Comparison of ENCODE assay signal across 27 cellular contexts in genomic region chr20:62202676-62203377, GRCh38. TPM values are rescaled to one million over a fixed set of nuclear protein-coding genes. Genes with fewer than 3 reads are reported as not detected.
A peak's percentile ranks its signal among the peaks of the same experiment; 100 is the strongest.
DNase-seq lines count a peak whose midpoint lies in the region; ATAC-seq, FAIRE-seq and TF ChIP-seq lines count a peak whose summit lies in the region.
"Had no signal": no experiment of that assay in that cellular context is flagged by ENCODE, and none has a peak within 500 bp of the region (broad histone marks: within the 10 kb centered on the region; RNA-seq: fewer than 3 reads in every experiment).

No MANE protein-coding gene starts in this region.

- no peaks in the 10 kb centered on the region for H3K9me3 ChIP-seq in PC-3 (ENCODE audit: low read length)
- no peaks in the 10 kb centered on the region for H3K9me3 ChIP-seq in endothelial cell of umbilical vein (replicated peaks; ENCODE audit: control insufficient read depth, insufficient read depth, low read length)
- no peaks in the 10 kb centered on the region for H3K9me3 ChIP-seq in spleen
- no peaks in the 10 kb centered on the region for H3K9me3 ChIP-seq in GM23248 (ENCODE audit: low read depth)
- H3K9me3 ChIP-seq: A549, pancreas, sigmoid colon, upper lobe of left lung had no signal

- no peak overlapping the region for H3K4me3 Mint-ChIP-seq in activated naive CD8-positive, alpha-beta T cell treated with anti-CD3 and anti-CD28 coated beads, Interleukin-2, amount 10 ng/mL, durations not matched to agents 7 days and 5 days
- H3K4me3 Mint-ChIP-seq in activated naive CD8-positive, alpha-beta T cell treated with anti-CD3 and anti-CD28 coated beads, Interleukin-2, amount 50 U/mL, for 24 hours = no peak overlapping the region
- H3K4me3 Mint-ChIP-seq: activated CD4-positive, alpha-beta T cell treated with anti-CD3 and anti-CD28 coated beads, Interleukin-2, amount 10 ng/mL, durations not matched to agents 7 days and 5 days; natural killer cell; T-helper 17 cell had no signal

- H3K27me3 ChIP-seq in PC-3 (ENCODE audit: low read length) (no peaks in the 10 kb centered on the region), endothelial cell of umbilical vein (ENCODE audit: control insufficient read depth in 2 of 2, insufficient read depth in 2 of 2, low read length in 2 of 2) (no peaks in the 10 kb centered on the region), spleen (replicated peaks in 1 of 7) (no peaks in the 10 kb centered on the region), GM23248 (replicated peaks; ENCODE audit: insufficient read depth) (no peaks in the 10 kb centered on the region)
- H3K27me3 ChIP-seq: pancreas, sigmoid colon, upper lobe of left lung had no signal

- intact Hi-C loops in PC-3 (cut with micrococcal nuclease) (no loop called here), endothelial cell of umbilical vein (cut with micrococcal nuclease) (loop anchor here (5.0 kb wide), 1 partner anchor 84 kb away; no protein-coding TSS in a partner anchor), spleen (cut with DNase I; ENCODE audit: low total_unique reads) (no loop called here)

- 87 to 90% (median 90%) methylated on average over 23 of the region's 23 CpGs for WGBS in spleen, 5 donors
- 87% methylated on average over 22 to 23 of the region's 23 CpGs for WGBS in GM23248 (ENCODE audit: low coverage in 1 of 2, low lambda C conversion rate in 2 of 2, missing lambda C conversion rate in 2 of 2), 2 experiments

- BruUV-seq in PC-3 (replicated peaks; lab: Mats Ljungman, UMichigan) (TSS peak; percentile 16), endothelial cell of umbilical vein (replicated peaks; lab: Mats Ljungman, UMichigan) (TSS peak; percentile 21)

- peak overlapping the region; percentile 30 for H3K27ac Mint-ChIP-seq in activated naive CD8-positive, alpha-beta T cell treated with anti-CD3 and anti-CD28 coated beads, Interleukin-2, amount 10 ng/mL, durations not matched to agents 7 days and 5 days
- no peak overlapping the region for H3K27ac Mint-ChIP-seq in activated naive CD8-positive, alpha-beta T cell treated with anti-CD3 and anti-CD28 coated beads, Interleukin-2, amount 50 U/mL, for 24 hours
- H3K27ac Mint-ChIP-seq: activated CD4-positive, alpha-beta T cell treated with anti-CD3 and anti-CD28 coated beads, Interleukin-2, amount 10 ng/mL, durations not matched to agents 7 days and 5 days; activated T-helper 2 cell treated with anti-CD3 and anti-CD28 coated beads, Interferon-gamma antibody, Interleukin-2, Interleukin-4, amounts not matched to agents 10 μg/mL and 5 μg/mL and 100 μg/mL, durations not matched to agents 14 hours and 24 hours and 36 hours; IgD-negative memory B cell; natural killer cell; T-helper 17 cell had no signal

- H3K4me2 ChIP-seq in PC-3 (ENCODE audit: low read length) = peak overlapping the region; percentile 33
- peak overlapping the region; percentile 7 for H3K4me2 ChIP-seq in endothelial cell of umbilical vein (ENCODE audit: insufficient read depth, low read length)
- no peak overlapping the region for H3K4me2 ChIP-seq in GM23248 (ENCODE audit: unreplicated experiment)
- H3K4me2 ChIP-seq: A549 had no signal

- dilution Hi-C loops in endothelial cell of umbilical vein (cut with MboI; ENCODE audit: extremely low pct_ligation_motif_present, low sequenced_read_pairs) = no loop called here

- H3K9me3 Mint-ChIP-seq in activated naive CD8-positive, alpha-beta T cell treated with anti-CD3 and anti-CD28 coated beads, Interleukin-2, amount 10 ng/mL, durations not matched to agents 7 days and 5 days = no peaks in the 10 kb centered on the region
- H3K9me3 Mint-ChIP-seq in activated naive CD8-positive, alpha-beta T cell treated with anti-CD3 and anti-CD28 coated beads, Interleukin-2, amount 50 U/mL, for 24 hours = no peaks in the 10 kb centered on the region
- H3K9me3 Mint-ChIP-seq: activated CD4-positive, alpha-beta T cell treated with anti-CD3 and anti-CD28 coated beads, Interleukin-2, amount 10 ng/mL, durations not matched to agents 7 days and 5 days; activated T-helper 2 cell treated with anti-CD3 and anti-CD28 coated beads, Interferon-gamma antibody, Interleukin-2, Interleukin-4, amounts not matched to agents 10 μg/mL and 5 μg/mL and 100 μg/mL, durations not matched to agents 14 hours and 24 hours and 36 hours; IgD-negative memory B cell; natural killer cell had no signal

- TF ChIP-seq POLR2A in endothelial cell of umbilical vein (IDR thresholded peaks at IDR 0.05; ENCODE audit: low read depth, low read length) (no peak), spleen (IDR thresholded peaks at IDR 0.05) (no peak)

- H3K4me1 Mint-ChIP-seq in activated naive CD8-positive, alpha-beta T cell treated with anti-CD3 and anti-CD28 coated beads, Interleukin-2, amount 10 ng/mL, durations not matched to agents 7 days and 5 days = peaks cover 3% of the 10 kb centered on the region
- peaks cover 2% of the 10 kb centered on the region for H3K4me1 Mint-ChIP-seq in activated naive CD8-positive, alpha-beta T cell treated with anti-CD3 and anti-CD28 coated beads, Interleukin-2, amount 50 U/mL, for 24 hours
- H3K4me1 Mint-ChIP-seq: natural killer cell had no signal

- H3F3A ChIP-seq in PC-3 (ENCODE audit: low read length, unreplicated experiment) (no peaks in the 10 kb centered on the region), GM23248 (ENCODE audit: insufficient read depth) (no peaks in the 10 kb centered on the region)

- TF ChIP-seq CTCF in PC-3 (conservative IDR thresholded peaks at IDR 0.05; ENCODE audit: low read depth, low read length) = no peak
- no peak for TF ChIP-seq CTCF in endothelial cell of umbilical vein (IDR thresholded peaks at IDR 0.05; ENCODE audit: extremely low read depth in 1 of 2, insufficient read depth in 1 of 2, low read depth in 1 of 2, low read length in 2 of 2)
- TF ChIP-seq CTCF in spleen (IDR thresholded peaks at IDR 0.05 in 8 of 11, conservative IDR thresholded peaks at IDR 0.05 in 3 of 11) = no peak

- in situ Hi-C loops in GM23248 (cut with MboI) = no loop called here

- CTCF ChIA-PET in PC-3 (lab: Charles Lee) (no interaction called here), endothelial cell of umbilical vein (lab: Charles Lee) (no interaction called here)

- no peak overlapping the region for H3K9ac ChIP-seq in PC-3 (ENCODE audit: low read length)
- no peak overlapping the region for H3K9ac ChIP-seq in endothelial cell of umbilical vein (replicated peaks; ENCODE audit: extremely low read depth, insufficient read depth, low read length)
- no peak overlapping the region for H3K9ac ChIP-seq in GM23248

- no peaks in the 10 kb centered on the region for H4K20me1 ChIP-seq in PC-3 (ENCODE audit: low read length)
- no peaks in the 10 kb centered on the region for H4K20me1 ChIP-seq in endothelial cell of umbilical vein (replicated peaks; ENCODE audit: control insufficient read depth, extremely low read depth, insufficient read depth, low read length)
- no peaks in the 10 kb centered on the region for H4K20me1 ChIP-seq in GM23248 (ENCODE audit: insufficient read depth)

- no peak for ATAC-seq in activated naive CD8-positive, alpha-beta T cell treated with anti-CD3 and anti-CD28 coated beads, Interleukin-2, amount 10 ng/mL, durations not matched to agents 7 days and 5 days (ENCODE audit: low read depth)
- ATAC-seq in activated naive CD8-positive, alpha-beta T cell treated with anti-CD3 and anti-CD28 coated beads, Interleukin-2, amount 50 U/mL, for 24 hours = no peak
- ATAC-seq in PC-3 = no peak; the same call in 1 of the 2 replicates
- ATAC-seq in HG02870 (IDR thresholded peaks at IDR 0.05; ENCODE audit: unreplicated experiment) = no peak
- ATAC-seq: A549, left colon, natural killer cell, pancreas, T-helper 17 cell had no signal

- H3K36me3 ChIP-seq in PC-3 (ENCODE audit: low read depth, low read length) = peaks cover 29% of the 10 kb centered on the region
- H3K36me3 ChIP-seq in endothelial cell of umbilical vein (ENCODE audit: control insufficient read depth in 2 of 2, extremely low read depth in 1 of 2, insufficient read depth in 2 of 2, low read length in 2 of 2) = peaks cover 0 to 24% of the 10 kb centered on the region in 2 experiments
- H3K36me3 ChIP-seq in spleen = peaks cover 0 to 86% (median 52%) of the 10 kb centered on the region in 6 donors
- H3K36me3 ChIP-seq in GM23248 (ENCODE audit: low read depth) = peaks cover 18% of the 10 kb centered on the region; the same call in 1 of the 2 replicates

- H3K27ac ChIP-seq in PC-3 (ENCODE audit: low read length) = peak overlapping the region; percentile 14; the same call in 1 of the 2 replicates
- no peak overlapping the region for H3K27ac ChIP-seq in endothelial cell of umbilical vein (ENCODE audit: insufficient read depth, low read depth, low read length)
- no peak overlapping the region for H3K27ac ChIP-seq in spleen
- H3K27ac ChIP-seq in GM23248 = no peak overlapping the region
- H3K27ac ChIP-seq: A549, pancreas, sigmoid colon, upper lobe of left lung had no signal

- no peaks in the 10 kb centered on the region for H3K27me3 Mint-ChIP-seq in activated naive CD8-positive, alpha-beta T cell treated with anti-CD3 and anti-CD28 coated beads, Interleukin-2, amount 10 ng/mL, durations not matched to agents 7 days and 5 days
- H3K27me3 Mint-ChIP-seq in activated naive CD8-positive, alpha-beta T cell treated with anti-CD3 and anti-CD28 coated beads, Interleukin-2, amount 50 U/mL, for 24 hours = no peaks in the 10 kb centered on the region
- H3K27me3 Mint-ChIP-seq: activated CD4-positive, alpha-beta T cell treated with anti-CD3 and anti-CD28 coated beads, Interleukin-2, amount 10 ng/mL, durations not matched to agents 7 days and 5 days; IgD-negative memory B cell; T-helper 17 cell had no signal

- H3K4me3 ChIP-seq in PC-3 (ENCODE audit: low read length) (no peak overlapping the region), endothelial cell of umbilical vein (replicated peaks in 1 of 3; ENCODE audit: insufficient read depth in 1 of 3, low read depth in 1 of 3, low read length in 3 of 3) (no peak overlapping the region), spleen (no peak overlapping the region), GM23248 (no peak overlapping the region)
- H3K4me3 ChIP-seq: A549, pancreas, sigmoid colon, upper lobe of left lung had no signal

- peaks cover 18% of the 10 kb centered on the region for H3K36me3 Mint-ChIP-seq in activated naive CD8-positive, alpha-beta T cell treated with anti-CD3 and anti-CD28 coated beads, Interleukin-2, amount 10 ng/mL, durations not matched to agents 7 days and 5 days
- peaks cover 32% of the 10 kb centered on the region for H3K36me3 Mint-ChIP-seq in activated naive CD8-positive, alpha-beta T cell treated with anti-CD3 and anti-CD28 coated beads, Interleukin-2, amount 50 U/mL, for 24 hours (ENCODE audit: low read depth)
- H3K36me3 Mint-ChIP-seq: natural killer cell had no signal

- H3K4me1 ChIP-seq in PC-3 (ENCODE audit: insufficient read depth, low read length) (peaks cover 18% of the 10 kb centered on the region), endothelial cell of umbilical vein (ENCODE audit: control insufficient read depth, extremely low read depth, insufficient read depth, low read length) (peaks cover 9% of the 10 kb centered on the region), spleen (peaks cover 3 to 36% (median 27%) of the 10 kb centered on the region in 6 donors), GM23248 (ENCODE audit: insufficient read depth) (no peaks in the 10 kb centered on the region)
- H3K4me1 ChIP-seq: A549, pancreas, sigmoid colon, upper lobe of left lung had no signal

- no peaks in the 10 kb centered on the region for H3K9me1 ChIP-seq in endothelial cell of umbilical vein (replicated peaks; ENCODE audit: control insufficient read depth, extremely low read depth, insufficient read depth, low read length)

- FAIRE-seq in endothelial cell of umbilical vein (lab: Jason Lieb, UNC) = no peak
- FAIRE-seq: A549, G401.6, GM18507, pancreas had no signal

- POLR2A ChIA-PET in activated naive CD8-positive, alpha-beta T cell treated with anti-CD3 and anti-CD28 coated beads, Interleukin-2, amount 10 ng/mL, durations not matched to agents 7 days and 5 days (lab: Charles Lee) = no interaction called here
- POLR2A ChIA-PET in PC-3 (lab: Charles Lee; ENCODE audit: unreplicated experiment) (interaction anchor here (0.6 kb wide), 1 partner anchor 96 kb away, joined by 5 read pairs; no protein-coding TSS in a partner anchor), endothelial cell of umbilical vein (lab: Charles Lee) (interaction anchor here (0.6 kb wide), 1 partner anchor 28 kb away, joined by 3 read pairs; no protein-coding TSS in a partner anchor)

- H2AFZ ChIP-seq in PC-3 (ENCODE audit: low read length) = no peak overlapping the region
- H2AFZ ChIP-seq in endothelial cell of umbilical vein (ENCODE audit: low read depth, low read length) = no peak overlapping the region
- no peak overlapping the region for H2AFZ ChIP-seq in GM23248

- H3K9me2 ChIP-seq in PC-3 (replicated peaks; ENCODE audit: low read length) = no peaks in the 10 kb centered on the region
- H3K9me2 ChIP-seq in GM23248 (ENCODE audit: insufficient read depth) = no peaks in the 10 kb centered on the region

- H3K79me2 ChIP-seq in PC-3 (ENCODE audit: low read length) (no peaks in the 10 kb centered on the region), endothelial cell of umbilical vein (ENCODE audit: control insufficient read depth, insufficient read depth, low read length) (no peaks in the 10 kb centered on the region), GM23248 (ENCODE audit: insufficient read depth) (no peaks in the 10 kb centered on the region)

- DNase-seq in activated naive CD8-positive, alpha-beta T cell treated with anti-CD3 and anti-CD28 coated beads, Interleukin-2, amount 10 ng/mL, durations not matched to agents 7 days and 5 days = no peak
- no peak for DNase-seq in activated naive CD8-positive, alpha-beta T cell treated with anti-CD3 and anti-CD28 coated beads, Interleukin-2, amount 50 U/mL, for 24 hours
- no peak for DNase-seq in PC-3
- DNase-seq in endothelial cell of umbilical vein (ENCODE audit: low read depth, low spot score) = no peak
- peak; percentile 52 for DNase-seq in spleen
- no peak for DNase-seq in GM23248
- DNase-seq in activated CD4-positive, alpha-beta T cell treated with anti-CD3 and anti-CD28 coated beads, Interleukin-2, amount 50 U/mL, for 4 hours = no peak
- DNase-seq: activated CD4-positive, alpha-beta T cell treated with anti-CD3 and anti-CD28 coated beads, Interleukin-2, amount 10 ng/mL, durations not matched to agents 7 days and 5 days; cortex of kidney; left colon; MM.1S; natural killer cell; NCI-H146; NCI-H774; sigmoid colon had no signal

RNA-seq across cellular contexts. Expression of gene HRH3, which starts 17.3 kb away (rescaled TPM):
- not detected for total RNA-seq in activated naive CD8-positive, alpha-beta T cell treated with anti-CD3 and anti-CD28 coated beads, Interleukin-2, amount 10 ng/mL, durations not matched to agents 7 days and 5 days
- total RNA-seq in PC-3 (2014; rRNA removed) (not detected in 2 replicates), endothelial cell of umbilical vein (not detected in 2 replicates), spleen (not detected)
- polyA plus RNA-seq in endothelial cell of umbilical vein (not detected in 2 replicates), spleen (not detected), GM23248 (2016; fragmentation: Nextera tagmentation; extraction: Ambion mirVana) (not detected in 2 replicates)
- polyA plus RNA-seq in endothelial cell of umbilical vein (2011; cell fraction: cytosol; rRNA removed) = not detected in 2 replicates
- not detected in 2 replicates for polyA plus RNA-seq in endothelial cell of umbilical vein (2011; cell fraction: nucleus; rRNA removed)
- polyA plus RNA-seq in endothelial cell of umbilical vein (2012) = not detected in 2 replicates
- polyA minus RNA-seq in endothelial cell of umbilical vein = not detected in 2 replicates
- polyA minus RNA-seq in endothelial cell of umbilical vein (2011; cell fraction: cytosol; rRNA and poly(A)+ RNA removed) = not detected
- not detected in 2 replicates for polyA minus RNA-seq in endothelial cell of umbilical vein (2011; cell fraction: nucleus; rRNA and poly(A)+ RNA removed)
- total RNA-seq in GM23248 (2014; rRNA removed; shearing (Covaris generic)) = not detected in 2 replicates
- total RNA-seq: activated CD4-positive, alpha-beta T cell treated with anti-CD3 and anti-CD28 coated beads, Interleukin-2, amount 10 ng/mL, durations not matched to agents 7 days and 5 days; activated T-helper 2 cell treated with anti-CD3 and anti-CD28 coated beads, Interferon-gamma antibody, Interleukin-2, Interleukin-4, amounts not matched to agents 10 μg/mL and 5 μg/mL and 100 μg/mL, durations not matched to agents 14 hours and 24 hours and 36 hours; H4; left colon; natural killer cell; sigmoid colon; SK-MEL-5; T-helper 17 cell; upper lobe of left lung had no signal
- polyA plus RNA-seq: A549, BJ, IgD-negative memory B cell, sigmoid colon had no signal

RNA-seq across cellular contexts. Expression of gene MTG2, which starts 20.0 kb away (rescaled TPM):
- total RNA-seq in activated naive CD8-positive, alpha-beta T cell treated with anti-CD3 and anti-CD28 coated beads, Interleukin-2, amount 10 ng/mL, durations not matched to agents 7 days and 5 days = 10 to 100 TPM; 34.9 to 39.5 TPM
- total RNA-seq in PC-3 (2014; rRNA removed) (33.9 and 40.5 TPM in 2 replicates), endothelial cell of umbilical vein (22.1 and 31.6 TPM in 2 replicates), spleen (10 to 100 TPM; 22.6 to 39.8 (median 37.5) TPM)
- polyA plus RNA-seq in endothelial cell of umbilical vein (19.9 and 22.2 TPM in 2 replicates), spleen (10 to 100 TPM; 26.9 to 41.3 (median 37.7) TPM), GM23248 (2016; fragmentation: Nextera tagmentation; extraction: Ambion mirVana) (17.3 and 17.5 TPM in 2 replicates)
- 17.0 and 17.8 TPM in 2 replicates for polyA plus RNA-seq in endothelial cell of umbilical vein (2011; cell fraction: cytosol; rRNA removed)
- 32.3 and 33.8 TPM in 2 replicates for polyA plus RNA-seq in endothelial cell of umbilical vein (2011; cell fraction: nucleus; rRNA removed)
- polyA plus RNA-seq in endothelial cell of umbilical vein (2012) = 14.4 and 17.4 TPM in 2 replicates
- polyA minus RNA-seq in endothelial cell of umbilical vein = 11.5 and 11.9 TPM in 2 replicates
- 20.9 TPM for polyA minus RNA-seq in endothelial cell of umbilical vein (2011; cell fraction: cytosol; rRNA and poly(A)+ RNA removed)
- 12.4 and 17.0 TPM in 2 replicates for polyA minus RNA-seq in endothelial cell of umbilical vein (2011; cell fraction: nucleus; rRNA and poly(A)+ RNA removed)
- total RNA-seq in GM23248 (2014; rRNA removed; shearing (Covaris generic)) = 20.2 and 30.5 TPM in 2 replicates

RNA-seq across cellular contexts. Expression of gene OSBPL2, which starts 35.5 kb away (rescaled TPM):
- total RNA-seq in activated naive CD8-positive, alpha-beta T cell treated with anti-CD3 and anti-CD28 coated beads, Interleukin-2, amount 10 ng/mL, durations not matched to agents 7 days and 5 days = 10 to 100 TPM; 47.2 to 49.5 TPM
- total RNA-seq in PC-3 (2014; rRNA removed) = 32.5 and 39.7 TPM in 2 replicates
- total RNA-seq in endothelial cell of umbilical vein = 32.7 and 33.0 TPM in 2 replicates
- 10.5 and 13.1 TPM in 2 replicates for polyA plus RNA-seq in endothelial cell of umbilical vein
- 11.1 and 11.5 TPM in 2 replicates for polyA plus RNA-seq in endothelial cell of umbilical vein (2011; cell fraction: cytosol; rRNA removed)
- polyA plus RNA-seq in endothelial cell of umbilical vein (2011; cell fraction: nucleus; rRNA removed) = 43.1 and 57.0 TPM in 2 replicates
- polyA plus RNA-seq in endothelial cell of umbilical vein (2012) = 19.7 and 21.3 TPM in 2 replicates
- polyA minus RNA-seq in endothelial cell of umbilical vein = 54.3 and 61.9 TPM in 2 replicates
- polyA minus RNA-seq in endothelial cell of umbilical vein (2011; cell fraction: cytosol; rRNA and poly(A)+ RNA removed) = 8.5 TPM
- 27.6 and 40.9 TPM in 2 replicates for polyA minus RNA-seq in endothelial cell of umbilical vein (2011; cell fraction: nucleus; rRNA and poly(A)+ RNA removed)
- total RNA-seq in spleen = 10 to 100 TPM; 40.6 to 81.7 (median 64.8) TPM
- 10 to 100 TPM in 2 of 3 donors, 1 to 10 TPM in 1; 9.2 to 19.6 (median 14.0) TPM for polyA plus RNA-seq in spleen
- 22.4 and 27.9 TPM in 2 replicates for total RNA-seq in GM23248 (2014; rRNA removed; shearing (Covaris generic))
- polyA plus RNA-seq in GM23248 (2016; fragmentation: Nextera tagmentation; extraction: Ambion mirVana) = 22.2 and 24.8 TPM in 2 replicates

RNA-seq across cellular contexts. Expression of gene SS18L1, which starts 59.3 kb away (rescaled TPM):
- total RNA-seq in activated naive CD8-positive, alpha-beta T cell treated with anti-CD3 and anti-CD28 coated beads, Interleukin-2, amount 10 ng/mL, durations not matched to agents 7 days and 5 days = 10 to 100 TPM; 21.0 to 23.3 TPM
- total RNA-seq in PC-3 (2014; rRNA removed) (17.9 and 19.1 TPM in 2 replicates), endothelial cell of umbilical vein (21.7 and 22.1 TPM in 2 replicates), spleen (10 to 100 TPM; 13.0 to 18.6 (median 14.3) TPM)
- polyA plus RNA-seq in endothelial cell of umbilical vein (15.4 and 21.0 TPM in 2 replicates), spleen (10 to 100 TPM in 1 of 3 donors, 1 to 10 TPM in 2; 6.7 to 11.0 (median 8.4) TPM), GM23248 (2016; fragmentation: Nextera tagmentation; extraction: Ambion mirVana) (1.5 and 2.3 TPM in 2 replicates)
- polyA plus RNA-seq in endothelial cell of umbilical vein (2011; cell fraction: cytosol; rRNA removed) = 4.9 and 8.4 TPM in 2 replicates
- 40.5 and 40.6 TPM in 2 replicates for polyA plus RNA-seq in endothelial cell of umbilical vein (2011; cell fraction: nucleus; rRNA removed)
- 8.9 and 11.2 TPM in 2 replicates for polyA plus RNA-seq in endothelial cell of umbilical vein (2012)
- polyA minus RNA-seq in endothelial cell of umbilical vein = 19.2 and 25.9 TPM in 2 replicates
- 14.1 TPM for polyA minus RNA-seq in endothelial cell of umbilical vein (2011; cell fraction: cytosol; rRNA and poly(A)+ RNA removed)
- 21.9 and 33.6 TPM in 2 replicates for polyA minus RNA-seq in endothelial cell of umbilical vein (2011; cell fraction: nucleus; rRNA and poly(A)+ RNA removed)
- total RNA-seq in GM23248 (2014; rRNA removed; shearing (Covaris generic)) = 7.5 and 8.8 TPM in 2 replicates

RNA-seq across cellular contexts. Expression of gene PSMA7, which starts 59.6 kb away (rescaled TPM):
- 100 to 1,000 TPM; 219 to 236 TPM for total RNA-seq in activated naive CD8-positive, alpha-beta T cell treated with anti-CD3 and anti-CD28 coated beads, Interleukin-2, amount 10 ng/mL, durations not matched to agents 7 days and 5 days
- total RNA-seq in PC-3 (2014; rRNA removed) (751 and 808 TPM in 2 replicates), endothelial cell of umbilical vein (389 and 393 TPM in 2 replicates), spleen (100 to 1,000 TPM; 157 to 247 (median 180) TPM)
- polyA plus RNA-seq in endothelial cell of umbilical vein (783 and 826 TPM in 2 replicates), spleen (100 to 1,000 TPM; 178 to 281 (median 235) TPM), GM23248 (2016; fragmentation: Nextera tagmentation; extraction: Ambion mirVana) (488 and 493 TPM in 2 replicates)
- polyA plus RNA-seq in endothelial cell of umbilical vein (2011; cell fraction: cytosol; rRNA removed) = 661 and 723 TPM in 2 replicates
- 410 and 499 TPM in 2 replicates for polyA plus RNA-seq in endothelial cell of umbilical vein (2011; cell fraction: nucleus; rRNA removed)
- polyA plus RNA-seq in endothelial cell of umbilical vein (2012) = 438 and 526 TPM in 2 replicates
- polyA minus RNA-seq in endothelial cell of umbilical vein = 230 and 251 TPM in 2 replicates
- 190 TPM for polyA minus RNA-seq in endothelial cell of umbilical vein (2011; cell fraction: cytosol; rRNA and poly(A)+ RNA removed)
- 48.9 and 53.7 TPM in 2 replicates for polyA minus RNA-seq in endothelial cell of umbilical vein (2011; cell fraction: nucleus; rRNA and poly(A)+ RNA removed)
- total RNA-seq in GM23248 (2014; rRNA removed; shearing (Covaris generic)) = 268 and 308 TPM in 2 replicates
